Comparison of ENCODE assay signal across 11 cellular contexts in genomic region chr11:556175-556699, GRCh38. TPM values are rescaled to one million over a fixed set of nuclear protein-coding genes. Genes with fewer than 3 reads are reported as not detected.
DNase-seq lines count a peak whose midpoint lies in the region; ATAC-seq, FAIRE-seq and TF ChIP-seq lines count a peak whose summit lies in the region.
"Had no signal": no experiment of that assay in that cellular context is flagged by ENCODE, and none has a peak within 500 bp of the region (broad histone marks: within the 10 kb centered on the region; RNA-seq: fewer than 3 reads in every experiment).

No MANE protein-coding gene starts in this region.

- FAIRE-seq in HepG2 (lab: Jason Lieb, UNC), result no peak
- FAIRE-seq: pancreas had no signal

- no peak overlapping the region for H3K23ac ChIP-seq in mesenchymal stem cell (ENCODE audit: low read length in 2 of 2)

- H3K79me1 ChIP-seq in mesenchymal stem cell (replicated peaks; ENCODE audit: low read length, poor library complexity, severe bottlenecking), result no peaks in the 10 kb centered on the region

- H2BK5ac ChIP-seq in mesenchymal stem cell (ENCODE audit: low read depth, low read length, poor library complexity, severe bottlenecking), result no peak overlapping the region

- no peaks in the 10 kb centered on the region for H3K79me2 ChIP-seq in HepG2 (ENCODE audit: insufficient read depth, low read length)

- peaks cover 77% of the 10 kb centered on the region for H3K4me1 ChIP-seq in HepG2 (ENCODE audit: insufficient read depth, low read length)
- peaks cover 0 to 21% (median 2%) of the 10 kb centered on the region in 4 donors for H3K4me1 ChIP-seq in right lobe of liver
- H3K4me1 ChIP-seq in mesenchymal stem cell (ENCODE audit: control insufficient read depth, insufficient read depth, low read depth, low read length), result peaks cover 26% of the 10 kb centered on the region

- no peak for TF ChIP-seq RAD21 in HepG2 (CRISPR knock-in tag; IDR thresholded peaks at IDR 0.05)

- peaks cover 4 to 7% of the 10 kb centered on the region in 2 experiments; a peak in 2 of 5 replicates for H3K27me3 ChIP-seq in HepG2 (ENCODE audit: control insufficient read depth in 1 of 2, insufficient read depth in 2 of 2, low read length in 2 of 2)
- no peaks in the 10 kb centered on the region for H3K27me3 ChIP-seq in right lobe of liver
- peaks cover 12 to 84% of the 10 kb centered on the region in 2 experiments for H3K27me3 ChIP-seq in mesenchymal stem cell (ENCODE audit: control insufficient read depth in 1 of 2, insufficient read depth in 1 of 2, low read length in 2 of 2)
- H3K27me3 ChIP-seq: pancreas had no signal

- CTCF ChIA-PET in HepG2 (lab: Yijun Ruan, JAX; ENCODE audit: low intra/inter-chr PET ratio, low total read pairs), result no interaction called here
- CTCF ChIA-PET in activated CD8-positive, alpha-beta T cell treated with anti-CD3 and anti-CD28 coated beads for 36 hours (lab: Charles Lee), result interaction anchor here (1.0 to 4.2 kb wide), 7 partner anchors 10 to 168 kb away, joined by 3 to 73 read pairs (median 7); partner anchors contain the start of gene HRAS

- no peak overlapping the region for H3K27ac Mint-ChIP-seq in activated CD8-positive, alpha-beta T cell treated with anti-CD3 and anti-CD28 coated beads for 36 hours

- TF ChIP-seq CTCF in HepG2 (CRISPR knock-in tag; IDR thresholded peaks at IDR 0.05) (no peak), right lobe of liver (IDR thresholded peaks at IDR 0.05) (no peak)
- no peak for TF ChIP-seq CTCF in activated CD8-positive, alpha-beta T cell treated with anti-CD3 and anti-CD28 coated beads for 36 hours (IDR thresholded peaks at IDR 0.05)

- ATAC-seq in HepG2, result no peak
- ATAC-seq in right lobe of liver, result no peak
- no peak for ATAC-seq in activated CD8-positive, alpha-beta T cell treated with anti-CD3 and anti-CD28 coated beads for 36 hours
- no peak for ATAC-seq in GM19023 (IDR thresholded peaks at IDR 0.05; ENCODE audit: unreplicated experiment)
- no peak for ATAC-seq in GM21515 (IDR thresholded peaks at IDR 0.05; ENCODE audit: unreplicated experiment)
- no peak for ATAC-seq in GM18868 (IDR thresholded peaks at IDR 0.05; ENCODE audit: unreplicated experiment)
- ATAC-seq: pancreas had no signal

- H3K27me3 Mint-ChIP-seq in activated CD8-positive, alpha-beta T cell treated with anti-CD3 and anti-CD28 coated beads for 36 hours, result peaks cover 2% of the 10 kb centered on the region

- DNase-seq in HepG2 (ENCODE audit: low spot score) (no peak), right lobe of liver (no peak), mesenchymal stem cell (peak; percentile 22), KG1 (lab: John Stamatoyannopoulos, UW) (no peak)
- DNase-seq in activated CD8-positive, alpha-beta T cell treated with anti-CD3 and anti-CD28 coated beads for 36 hours, result no peak
- DNase-seq: brain microvascular endothelial cell had no signal

- peak overlapping the region; percentile 24 for H3K4me3 Mint-ChIP-seq in activated CD8-positive, alpha-beta T cell treated with anti-CD3 and anti-CD28 coated beads for 36 hours

- peak overlapping the region in 1 of 2 experiments; percentile 18 for H3K18ac ChIP-seq in mesenchymal stem cell (ENCODE audit: low read depth in 1 of 2, low read length in 2 of 2)

- H3K36me3 Mint-ChIP-seq in activated CD8-positive, alpha-beta T cell treated with anti-CD3 and anti-CD28 coated beads for 36 hours (ENCODE audit: low read depth), result no peaks in the 10 kb centered on the region

- H3K9ac ChIP-seq in HepG2 (ENCODE audit: insufficient read depth, low read depth, low read length) (no peak overlapping the region), mesenchymal stem cell (ENCODE audit: low read length) (no peak overlapping the region)
- H3K9ac ChIP-seq: KMS-11 had no signal

- H3K4ac ChIP-seq in mesenchymal stem cell (ENCODE audit: low read depth in 1 of 2, low read length in 2 of 2), result no peak overlapping the region

- H4K20me1 ChIP-seq in HepG2 (ENCODE audit: insufficient read depth, low read length), result no peaks in the 10 kb centered on the region

- H3K4me2 ChIP-seq in HepG2 (ENCODE audit: low read depth, low read length) (peak overlapping the region; percentile 51; the same call in 1 of the 2 replicates), mesenchymal stem cell (ENCODE audit: low read length, poor library complexity, severe bottlenecking) (peak overlapping the region; percentile 30)
- H3K4me2 ChIP-seq: KMS-11 had no signal

- no peaks in the 10 kb centered on the region for H3K36me3 ChIP-seq in HepG2 (replicated peaks in 1 of 2; ENCODE audit: control insufficient read depth in 1 of 2, insufficient read depth in 2 of 2, low read length in 2 of 2)
- no peaks in the 10 kb centered on the region for H3K36me3 ChIP-seq in right lobe of liver
- H3K36me3 ChIP-seq in mesenchymal stem cell (ENCODE audit: control insufficient read depth in 1 of 2, insufficient read depth in 2 of 2, low read depth in 1 of 2, low read length in 2 of 2), result no peaks in the 10 kb centered on the region
- H3K36me3 ChIP-seq: brain microvascular endothelial cell, pancreas had no signal

- H2AFZ ChIP-seq in HepG2 (ENCODE audit: low read length) (no peak overlapping the region), mesenchymal stem cell (ENCODE audit: low read depth, low read length) (no peak overlapping the region)

- no TSS peak for BruUV-seq in HepG2 (replicated peaks; lab: Mats Ljungman, UMichigan)

- TF ChIP-seq POLR2A in HepG2 (IDR thresholded peaks at IDR 0.05; ENCODE audit: insufficient read depth in 1 of 2, low read depth in 2 of 2, low read length in 2 of 2) (no peak), right lobe of liver (IDR thresholded peaks at IDR 0.05) (no peak)

- no peaks in the 10 kb centered on the region for H3K9me3 Mint-ChIP-seq in activated CD8-positive, alpha-beta T cell treated with anti-CD3 and anti-CD28 coated beads for 36 hours

- H3K4me1 Mint-ChIP-seq in activated CD8-positive, alpha-beta T cell treated with anti-CD3 and anti-CD28 coated beads for 36 hours (ENCODE audit: low read depth), result peaks cover 7% of the 10 kb centered on the region

- H2BK120ac ChIP-seq in mesenchymal stem cell (ENCODE audit: low read depth, low read length), result no peak overlapping the region

- no peak overlapping the region for H3K27ac ChIP-seq in HepG2 (ENCODE audit: extremely low read length, insufficient read depth, low read length)
- H3K27ac ChIP-seq in right lobe of liver, result no peak overlapping the region
- no peak overlapping the region for H3K27ac ChIP-seq in mesenchymal stem cell (ENCODE audit: low read length, poor library complexity, severe bottlenecking)
- H3K27ac ChIP-seq: brain microvascular endothelial cell, KMS-11 had no signal

- H2AK5ac ChIP-seq in mesenchymal stem cell (ENCODE audit: low read length, severe bottlenecking), result no peak overlapping the region

- WGBS in HepG2 (ENCODE audit: low lambda C conversion rate), result 93% methylated on average over 26 of the region's 49 CpGs
- WGBS in right lobe of liver (ENCODE audit: insufficient coverage, low coverage, low lambda C conversion rate, missing lambda C conversion rate), result 53% methylated on average over 8 of the region's 49 CpGs
- WGBS in mesenchymal stem cell, result 8% methylated on average over 45 of the region's 49 CpGs

- intact Hi-C loops in HepG2 (cut with micrococcal nuclease; ENCODE audit: unreplicated experiment) (loop anchor here (10.0 kb wide), 1 partner anchor 59 kb away; the partner anchor contains the start of gene IRF7), right lobe of liver (cut with DNase I) (loop anchor here (5.0 to 10.0 kb wide), 2 partner anchors 56 to 199 kb away; no protein-coding TSS in a partner anchor)
- intact Hi-C loops in activated CD8-positive, alpha-beta T cell treated with anti-CD3 and anti-CD28 coated beads for 36 hours (cut with micrococcal nuclease), result loop anchor here (5.0 kb wide), 1 partner anchor 171 kb away; no protein-coding TSS in a partner anchor

- peak overlapping the region in 1 of 3 experiments; percentile 28; a peak in 2 of 6 replicates for H3K4me3 ChIP-seq in HepG2 (replicated peaks in 1 of 3; ENCODE audit: insufficient read depth in 1 of 3, low read depth in 2 of 3, low read length in 3 of 3)
- no peak overlapping the region for H3K4me3 ChIP-seq in right lobe of liver
- H3K4me3 ChIP-seq in mesenchymal stem cell (ENCODE audit: insufficient read depth in 1 of 2, low read depth in 1 of 2, low read length in 2 of 2), result no peak overlapping the region

- H2BK12ac ChIP-seq in mesenchymal stem cell (ENCODE audit: low read length in 2 of 2), result no peak overlapping the region

- no peak overlapping the region for H2BK15ac ChIP-seq in mesenchymal stem cell (ENCODE audit: low read depth, poor library complexity, severe bottlenecking)

- no peak overlapping the region for H4K91ac ChIP-seq in mesenchymal stem cell (ENCODE audit: low read length)

- H3K14ac ChIP-seq in mesenchymal stem cell (ENCODE audit: low read length in 2 of 2), result no peak overlapping the region

- POLR2A ChIA-PET in HepG2 (lab: Yijun Ruan, JAX), result interaction anchor here (2.1 kb wide), 1 partner anchor 20 kb away, joined by 9 read pairs; the partner anchor contains the start of gene PHRF1
- POLR2A ChIA-PET in activated CD8-positive, alpha-beta T cell treated with anti-CD3 and anti-CD28 coated beads for 36 hours (lab: Charles Lee), result interaction anchor here (0.6 to 1.6 kb wide), 3 partner anchors 15 to 172 kb away, joined by 3 to 5 read pairs (median 4); no protein-coding TSS in a partner anchor

- no peak overlapping the region for H4K8ac ChIP-seq in mesenchymal stem cell (ENCODE audit: low read length)

- in situ Hi-C loops in HepG2 (cut with HindIII; ENCODE audit: extremely low pct_ligation_motif_present, low pct_unique_long_range_greater_than_20kb), result loop anchor here (5.0 to 10.0 kb wide), 2 partner anchors 41 to 69 kb away; partner anchors contain the start of genes CDHR5 and SCT

- H3K9me3 ChIP-seq in HepG2 (ENCODE audit: low read length) (no peaks in the 10 kb centered on the region), right lobe of liver (no peaks in the 10 kb centered on the region), mesenchymal stem cell (ENCODE audit: control insufficient read depth, low read length) (no peaks in the 10 kb centered on the region)
- H3K9me3 ChIP-seq: pancreas had no signal

- TF ChIP-seq EP300 in HepG2 (IDR thresholded peaks at IDR 0.05; ENCODE audit: low read depth in 2 of 2, low read length in 2 of 2), result no peak
- TF ChIP-seq EP300 in HepG2 (CRISPR knock-in tag; IDR thresholded peaks at IDR 0.05; ENCODE audit: borderline replicate concordance), result no peak

RNA-seq across cellular contexts. Expression of gene LMNTD2, which starts 4.3 kb away (rescaled TPM):
- total RNA-seq in HepG2 (2016; rRNA removed; fragmentation: Illumina TruSeq; extraction: Trizol) (0.25 and 1.1 TPM in 2 replicates), right lobe of liver (10 to 100 TPM in 1 of 6 experiments, 1 to 10 TPM in 5; 4.7 to 14.7 (median 7.9) TPM)
- total RNA-seq in HepG2 (2016; cell fraction: cytosol; rRNA removed; fragmentation: Illumina TruSeq; extraction: Trizol; ENCODE audit: low read depth), result 0.40 and 0.44 TPM in 2 replicates
- total RNA-seq in HepG2 (2016; cell fraction: insoluble cytoplasmic fraction; rRNA removed; fragmentation: Illumina TruSeq; extraction: Trizol), result 0.45 and 1.1 TPM in 2 replicates
- 0.79 and 1.3 TPM in 2 replicates for total RNA-seq in HepG2 (2016; cell fraction: membrane; rRNA removed; fragmentation: Illumina TruSeq; extraction: Trizol)
- total RNA-seq in HepG2 (2016; cell fraction: nucleus; rRNA removed; fragmentation: Illumina TruSeq; extraction: Trizol), result 1.3 and 1.7 TPM in 2 replicates
- 3.1 and 3.6 TPM in 2 replicates for polyA plus RNA-seq in HepG2 (2011; rRNA removed)
- 1.1 and 2.2 TPM in 2 replicates for polyA plus RNA-seq in HepG2 (2011; cell fraction: cytosol; rRNA removed)
- polyA plus RNA-seq in HepG2 (2011; cell fraction: nucleus; rRNA removed), result 50.0 and 60.4 TPM in 2 replicates
- 1.3 and 1.4 TPM in 2 replicates for polyA plus RNA-seq in HepG2 (2012)
- 0.53 and 0.78 TPM in 2 replicates for polyA plus RNA-seq in HepG2 (2016; cell fraction: cytosol; fragmentation: Illumina TruSeq; extraction: Trizol; ENCODE audit: low read depth)
- 0.42 and 0.68 TPM in 2 replicates for polyA plus RNA-seq in HepG2 (2016; cell fraction: insoluble cytoplasmic fraction; fragmentation: Illumina TruSeq; extraction: Trizol; ENCODE audit: low read depth)
- polyA plus RNA-seq in HepG2 (2016; cell fraction: membrane; fragmentation: Illumina TruSeq; extraction: Trizol; ENCODE audit: low read depth), result 0.96 and 1.2 TPM in 2 replicates
- 3.7 and 5.0 TPM in 2 replicates for polyA plus RNA-seq in HepG2 (2016; cell fraction: nucleus; fragmentation: Illumina TruSeq; extraction: Trizol; ENCODE audit: insufficient read depth, low read depth)
- 0.51 and 0.96 TPM in 2 replicates for polyA minus RNA-seq in HepG2 (2011; rRNA and poly(A)+ RNA removed; ENCODE audit: low replicate concordance)
- polyA minus RNA-seq in HepG2 (2011; cell fraction: cytosol; rRNA and poly(A)+ RNA removed), result 0.88 and 1.4 TPM in 2 replicates
- 2.6 and 3.1 TPM in 2 replicates for polyA minus RNA-seq in HepG2 (2011; cell fraction: nucleus; rRNA and poly(A)+ RNA removed)
- 1 to 10 TPM in 1 of 2 experiments, under 1 TPM in 1; 0.88 to 1.3 TPM for total RNA-seq in activated CD8-positive, alpha-beta T cell treated with anti-CD3 and anti-CD28 coated beads for 36 hours
- 0.46 TPM for polyA plus RNA-seq in mesenchymal stem cell (2013, experiment 1 of 2)
- polyA plus RNA-seq in mesenchymal stem cell (2013, experiment 2 of 2), result 0.67 TPM

RNA-seq across cellular contexts. Expression of gene RASSF7, which starts 4.5 kb away (rescaled TPM):
- total RNA-seq in HepG2 (2016; rRNA removed; fragmentation: Illumina TruSeq; extraction: Trizol) (13.1 and 20.2 TPM in 2 replicates), right lobe of liver (10 to 100 TPM; 20.5 to 61.1 (median 39.5) TPM)
- 5.4 and 5.7 TPM in 2 replicates for total RNA-seq in HepG2 (2016; cell fraction: cytosol; rRNA removed; fragmentation: Illumina TruSeq; extraction: Trizol; ENCODE audit: low read depth)
- total RNA-seq in HepG2 (2016; cell fraction: insoluble cytoplasmic fraction; rRNA removed; fragmentation: Illumina TruSeq; extraction: Trizol), result 13.3 and 19.7 TPM in 2 replicates
- 10.8 and 11.9 TPM in 2 replicates for total RNA-seq in HepG2 (2016; cell fraction: membrane; rRNA removed; fragmentation: Illumina TruSeq; extraction: Trizol)
- total RNA-seq in HepG2 (2016; cell fraction: nucleus; rRNA removed; fragmentation: Illumina TruSeq; extraction: Trizol), result 16.7 and 17.2 TPM in 2 replicates
- 28.6 and 36.4 TPM in 2 replicates for polyA plus RNA-seq in HepG2 (2011; rRNA removed)
- 22.3 and 49.0 TPM in 2 replicates for polyA plus RNA-seq in HepG2 (2011; cell fraction: cytosol; rRNA removed)
- 139 and 165 TPM in 2 replicates for polyA plus RNA-seq in HepG2 (2011; cell fraction: nucleus; rRNA removed)
- polyA plus RNA-seq in HepG2 (2012), result 8.9 and 12.6 TPM in 2 replicates
- polyA plus RNA-seq in HepG2 (2016; cell fraction: cytosol; fragmentation: Illumina TruSeq; extraction: Trizol; ENCODE audit: low read depth), result 4.7 and 6.0 TPM in 2 replicates
- polyA plus RNA-seq in HepG2 (2016; cell fraction: insoluble cytoplasmic fraction; fragmentation: Illumina TruSeq; extraction: Trizol; ENCODE audit: low read depth), result 12.3 and 15.9 TPM in 2 replicates
- 5.9 and 7.2 TPM in 2 replicates for polyA plus RNA-seq in HepG2 (2016; cell fraction: membrane; fragmentation: Illumina TruSeq; extraction: Trizol; ENCODE audit: low read depth)
- polyA plus RNA-seq in HepG2 (2016; cell fraction: nucleus; fragmentation: Illumina TruSeq; extraction: Trizol; ENCODE audit: insufficient read depth, low read depth), result 32.6 and 40.7 TPM in 2 replicates
- polyA minus RNA-seq in HepG2 (2011; rRNA and poly(A)+ RNA removed; ENCODE audit: low replicate concordance), result 6.7 and 39.4 TPM in 2 replicates
- polyA minus RNA-seq in HepG2 (2011; cell fraction: cytosol; rRNA and poly(A)+ RNA removed), result 10.4 and 10.9 TPM in 2 replicates
- 15.2 and 17.9 TPM in 2 replicates for polyA minus RNA-seq in HepG2 (2011; cell fraction: nucleus; rRNA and poly(A)+ RNA removed)
- 10 to 100 TPM; 16.8 to 17.3 TPM for total RNA-seq in activated CD8-positive, alpha-beta T cell treated with anti-CD3 and anti-CD28 coated beads for 36 hours
- 3.2 TPM for polyA plus RNA-seq in mesenchymal stem cell (2013, experiment 1 of 2)
- 2.3 TPM for polyA plus RNA-seq in mesenchymal stem cell (2013, experiment 2 of 2)

RNA-seq across cellular contexts. Expression of gene LRRC56, which starts 18.9 kb away (rescaled TPM):
- total RNA-seq in HepG2 (2016; rRNA removed; fragmentation: Illumina TruSeq; extraction: Trizol) (0.08 and 0.11 TPM in 2 replicates), right lobe of liver (1 to 10 TPM in 1 of 6 experiments, under 1 TPM in 4, not detected in 1; 0.12 to 1.1 (median 0.71) TPM)
- total RNA-seq in HepG2 (2016; cell fraction: cytosol; rRNA removed; fragmentation: Illumina TruSeq; extraction: Trizol; ENCODE audit: low read depth), result 0.10 TPM in 1 of 2 replicates, not detected in the other
- total RNA-seq in HepG2 (2016; cell fraction: insoluble cytoplasmic fraction; rRNA removed; fragmentation: Illumina TruSeq; extraction: Trizol), result 0.09 TPM in 2 replicates
- total RNA-seq in HepG2 (2016; cell fraction: membrane; rRNA removed; fragmentation: Illumina TruSeq; extraction: Trizol), result 0.06 and 0.07 TPM in 2 replicates
- not detected in 2 replicates for total RNA-seq in HepG2 (2016; cell fraction: nucleus; rRNA removed; fragmentation: Illumina TruSeq; extraction: Trizol)
- 0.29 and 0.46 TPM in 2 replicates for polyA plus RNA-seq in HepG2 (2011; rRNA removed)
- polyA plus RNA-seq in HepG2 (2011; cell fraction: cytosol; rRNA removed), result 0.21 and 0.22 TPM in 2 replicates
- polyA plus RNA-seq in HepG2 (2011; cell fraction: nucleus; rRNA removed), result 3.4 and 3.8 TPM in 2 replicates
- polyA plus RNA-seq in HepG2 (2012), result 0.34 and 0.59 TPM in 2 replicates
- polyA plus RNA-seq in HepG2 (2016; cell fraction: cytosol; fragmentation: Illumina TruSeq; extraction: Trizol; ENCODE audit: low read depth), result 0.05 TPM in 1 of 2 replicates, not detected in the other
- 0.19 TPM in 1 of 2 replicates, not detected in the other for polyA plus RNA-seq in HepG2 (2016; cell fraction: insoluble cytoplasmic fraction; fragmentation: Illumina TruSeq; extraction: Trizol; ENCODE audit: low read depth)
- polyA plus RNA-seq in HepG2 (2016; cell fraction: membrane; fragmentation: Illumina TruSeq; extraction: Trizol; ENCODE audit: low read depth), result 0.10 TPM in 1 of 2 replicates, not detected in the other
- 0.37 and 0.44 TPM in 2 replicates for polyA plus RNA-seq in HepG2 (2016; cell fraction: nucleus; fragmentation: Illumina TruSeq; extraction: Trizol; ENCODE audit: insufficient read depth, low read depth)
- polyA minus RNA-seq in HepG2 (2011; rRNA and poly(A)+ RNA removed; ENCODE audit: low replicate concordance), result 0.20 and 0.56 TPM in 2 replicates
- 0.30 TPM in 1 of 2 replicates, not detected in the other for polyA minus RNA-seq in HepG2 (2011; cell fraction: cytosol; rRNA and poly(A)+ RNA removed)
- polyA minus RNA-seq in HepG2 (2011; cell fraction: nucleus; rRNA and poly(A)+ RNA removed), result 0.37 and 0.64 TPM in 2 replicates
- total RNA-seq in activated CD8-positive, alpha-beta T cell treated with anti-CD3 and anti-CD28 coated beads for 36 hours, result under 1 TPM; 0.67 to 0.99 TPM
- polyA plus RNA-seq in mesenchymal stem cell (2013, experiment 1 of 2), result 1.2 TPM
- 1.2 TPM for polyA plus RNA-seq in mesenchymal stem cell (2013, experiment 2 of 2)

RNA-seq across cellular contexts. Expression of gene PHRF1, which starts 20.0 kb away (rescaled TPM):
- total RNA-seq in HepG2 (2016; rRNA removed; fragmentation: Illumina TruSeq; extraction: Trizol), result 13.7 and 16.7 TPM in 2 replicates
- 7.4 and 7.9 TPM in 2 replicates for total RNA-seq in HepG2 (2016; cell fraction: cytosol; rRNA removed; fragmentation: Illumina TruSeq; extraction: Trizol; ENCODE audit: low read depth)
- total RNA-seq in HepG2 (2016; cell fraction: insoluble cytoplasmic fraction; rRNA removed; fragmentation: Illumina TruSeq; extraction: Trizol), result 10.7 and 17.0 TPM in 2 replicates
- 5.1 and 6.1 TPM in 2 replicates for total RNA-seq in HepG2 (2016; cell fraction: membrane; rRNA removed; fragmentation: Illumina TruSeq; extraction: Trizol)
- total RNA-seq in HepG2 (2016; cell fraction: nucleus; rRNA removed; fragmentation: Illumina TruSeq; extraction: Trizol), result 10.8 and 14.2 TPM in 2 replicates
- polyA plus RNA-seq in HepG2 (2011; rRNA removed), result 8.2 and 11.2 TPM in 2 replicates
- 4.8 and 7.0 TPM in 2 replicates for polyA plus RNA-seq in HepG2 (2011; cell fraction: cytosol; rRNA removed)
- 30.1 and 30.7 TPM in 2 replicates for polyA plus RNA-seq in HepG2 (2011; cell fraction: nucleus; rRNA removed)
- 7.4 and 8.1 TPM in 2 replicates for polyA plus RNA-seq in HepG2 (2012)
- polyA plus RNA-seq in HepG2 (2016; cell fraction: cytosol; fragmentation: Illumina TruSeq; extraction: Trizol; ENCODE audit: low read depth), result 1.6 and 1.8 TPM in 2 replicates
- 10.7 and 13.7 TPM in 2 replicates for polyA plus RNA-seq in HepG2 (2016; cell fraction: insoluble cytoplasmic fraction; fragmentation: Illumina TruSeq; extraction: Trizol; ENCODE audit: low read depth)
- polyA plus RNA-seq in HepG2 (2016; cell fraction: membrane; fragmentation: Illumina TruSeq; extraction: Trizol; ENCODE audit: low read depth), result 2.1 and 2.5 TPM in 2 replicates
- polyA plus RNA-seq in HepG2 (2016; cell fraction: nucleus; fragmentation: Illumina TruSeq; extraction: Trizol; ENCODE audit: insufficient read depth, low read depth), result 25.7 and 27.7 TPM in 2 replicates
- 13.6 and 18.7 TPM in 2 replicates for polyA minus RNA-seq in HepG2 (2011; rRNA and poly(A)+ RNA removed; ENCODE audit: low replicate concordance)
- polyA minus RNA-seq in HepG2 (2011; cell fraction: cytosol; rRNA and poly(A)+ RNA removed), result 7.8 and 7.9 TPM in 2 replicates
- polyA minus RNA-seq in HepG2 (2011; cell fraction: nucleus; rRNA and poly(A)+ RNA removed), result 17.4 and 19.9 TPM in 2 replicates
- 10 to 100 TPM; 15.4 to 21.9 (median 20.3) TPM for total RNA-seq in right lobe of liver
- total RNA-seq in activated CD8-positive, alpha-beta T cell treated with anti-CD3 and anti-CD28 coated beads for 36 hours, result 10 to 100 TPM; 43.1 to 44.5 TPM
- polyA plus RNA-seq in mesenchymal stem cell (2013, experiment 1 of 2), result 13.2 TPM
- polyA plus RNA-seq in mesenchymal stem cell (2013, experiment 2 of 2), result 11.9 TPM

RNA-seq across cellular contexts. Expression of gene HRAS, which starts 20.9 kb away (rescaled TPM):
- total RNA-seq in HepG2 (2016; rRNA removed; fragmentation: Illumina TruSeq; extraction: Trizol) (47.5 and 50.0 TPM in 2 replicates), right lobe of liver (10 to 100 TPM in 5 of 6 experiments, 1 to 10 TPM in 1; 7.6 to 20.9 (median 14.8) TPM)
- 97.1 and 126 TPM in 2 replicates for total RNA-seq in HepG2 (2016; cell fraction: cytosol; rRNA removed; fragmentation: Illumina TruSeq; extraction: Trizol; ENCODE audit: low read depth)
- 35.7 and 53.4 TPM in 2 replicates for total RNA-seq in HepG2 (2016; cell fraction: insoluble cytoplasmic fraction; rRNA removed; fragmentation: Illumina TruSeq; extraction: Trizol)
- 106 and 128 TPM in 2 replicates for total RNA-seq in HepG2 (2016; cell fraction: membrane; rRNA removed; fragmentation: Illumina TruSeq; extraction: Trizol)
- 23.1 and 23.7 TPM in 2 replicates for total RNA-seq in HepG2 (2016; cell fraction: nucleus; rRNA removed; fragmentation: Illumina TruSeq; extraction: Trizol)
- 32.9 TPM in 2 replicates for polyA plus RNA-seq in HepG2 (2011; rRNA removed)
- 29.5 and 42.1 TPM in 2 replicates for polyA plus RNA-seq in HepG2 (2011; cell fraction: cytosol; rRNA removed)
- 62.4 and 65.1 TPM in 2 replicates for polyA plus RNA-seq in HepG2 (2011; cell fraction: nucleus; rRNA removed)
- 15.4 and 32.7 TPM in 2 replicates for polyA plus RNA-seq in HepG2 (2012)
- 120 and 151 TPM in 2 replicates for polyA plus RNA-seq in HepG2 (2016; cell fraction: cytosol; fragmentation: Illumina TruSeq; extraction: Trizol; ENCODE audit: low read depth)
- 33.8 and 38.7 TPM in 2 replicates for polyA plus RNA-seq in HepG2 (2016; cell fraction: insoluble cytoplasmic fraction; fragmentation: Illumina TruSeq; extraction: Trizol; ENCODE audit: low read depth)
- 96.2 and 121 TPM in 2 replicates for polyA plus RNA-seq in HepG2 (2016; cell fraction: membrane; fragmentation: Illumina TruSeq; extraction: Trizol; ENCODE audit: low read depth)
- 47.3 and 47.4 TPM in 2 replicates for polyA plus RNA-seq in HepG2 (2016; cell fraction: nucleus; fragmentation: Illumina TruSeq; extraction: Trizol; ENCODE audit: insufficient read depth, low read depth)
- 29.8 and 71.6 TPM in 2 replicates for polyA minus RNA-seq in HepG2 (2011; rRNA and poly(A)+ RNA removed; ENCODE audit: low replicate concordance)
- 8.5 and 9.0 TPM in 2 replicates for polyA minus RNA-seq in HepG2 (2011; cell fraction: cytosol; rRNA and poly(A)+ RNA removed)
- polyA minus RNA-seq in HepG2 (2011; cell fraction: nucleus; rRNA and poly(A)+ RNA removed), result 5.8 and 11.4 TPM in 2 replicates
- total RNA-seq in activated CD8-positive, alpha-beta T cell treated with anti-CD3 and anti-CD28 coated beads for 36 hours, result 10 to 100 TPM; 30.4 to 34.6 TPM
- 41.9 TPM for polyA plus RNA-seq in mesenchymal stem cell (2013, experiment 1 of 2)
- 42.6 TPM for polyA plus RNA-seq in mesenchymal stem cell (2013, experiment 2 of 2)
